1 cellular context compared by ENCODE assay signal in the genomic region with DNA sequence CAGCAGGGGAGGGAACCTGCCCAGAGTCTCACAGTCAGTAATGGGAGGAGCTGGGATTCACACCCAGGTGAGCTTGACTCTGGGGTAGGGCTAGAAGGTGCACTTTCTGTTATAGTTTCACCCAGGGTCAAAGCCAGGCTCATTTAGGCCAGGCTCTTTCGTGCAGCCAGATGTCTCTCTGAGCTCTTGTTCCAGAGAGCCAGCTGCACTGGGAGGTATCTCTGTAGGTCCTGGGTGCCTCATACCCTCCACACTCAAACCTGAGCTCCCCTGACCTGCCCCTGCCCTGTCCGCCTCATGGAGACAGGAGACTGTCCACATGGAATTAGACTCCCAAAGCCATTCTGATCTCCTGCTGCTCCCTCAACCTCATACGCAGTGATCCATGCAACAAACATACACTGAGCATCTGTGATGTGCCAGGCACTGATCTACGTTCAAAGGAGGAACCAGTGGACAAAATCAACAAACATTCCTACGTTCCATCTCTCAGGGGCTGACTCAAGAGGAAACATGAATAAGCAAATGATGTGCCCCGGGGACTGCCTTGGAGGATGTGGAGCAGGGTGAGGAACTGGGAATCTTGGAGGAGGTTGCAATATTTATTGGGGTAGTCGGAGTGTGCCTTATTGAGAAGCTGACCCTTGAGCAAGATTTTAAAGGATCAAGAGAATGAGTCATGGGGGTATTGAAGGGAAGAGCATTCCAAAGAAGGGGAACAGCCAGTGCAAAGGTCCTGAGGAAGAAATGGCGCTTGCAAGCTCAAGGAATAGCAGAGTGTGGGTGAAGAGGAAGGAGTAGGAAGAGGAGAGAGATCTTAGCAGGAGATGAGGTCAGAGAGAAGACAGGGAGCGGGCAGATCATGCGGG.
TF ChIP-seq lines count a peak whose summit lies in the region.

No MANE protein-coding gene starts in this region.

TF ChIP-seq in GM23338, 12 proteins besides CTCF, POLR2A, EP300 and RAD21 (continued from another document):
- TF ChIP-seq, protein P1, sequence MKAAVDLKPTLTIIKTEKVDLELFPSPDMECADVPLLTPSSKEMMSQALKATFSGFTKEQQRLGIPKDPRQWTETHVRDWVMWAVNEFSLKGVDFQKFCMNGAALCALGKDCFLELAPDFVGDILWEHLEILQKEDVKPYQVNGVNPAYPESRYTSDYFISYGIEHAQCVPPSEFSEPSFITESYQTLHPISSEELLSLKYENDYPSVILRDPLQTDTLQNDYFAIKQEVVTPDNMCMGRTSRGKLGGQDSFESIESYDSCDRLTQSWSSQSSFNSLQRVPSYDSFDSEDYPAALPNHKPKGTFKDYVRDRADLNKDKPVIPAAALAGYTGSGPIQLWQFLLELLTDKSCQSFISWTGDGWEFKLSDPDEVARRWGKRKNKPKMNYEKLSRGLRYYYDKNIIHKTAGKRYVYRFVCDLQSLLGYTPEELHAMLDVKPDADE (IDR thresholded peaks at IDR 0.05): no peak
- TF ChIP-seq EZH2phosphoT487 (IDR thresholded peaks at IDR 0.05; ENCODE audit: unreplicated experiment) (no peak), EZH2 (IDR thresholded peaks at IDR 0.05; ENCODE audit: low read depth, unreplicated experiment) (no peak), NANOG (IDR thresholded peaks at IDR 0.05; ENCODE audit: borderline replicate concordance) (no peak), POLR2AphosphoS5 (IDR thresholded peaks at IDR 0.05; ENCODE audit: low read depth) (no peak), ZNF114 (CRISPR knock-in tag; IDR thresholded peaks at IDR 0.05) (no peak)
- TF ChIP-seq, protein P2, sequence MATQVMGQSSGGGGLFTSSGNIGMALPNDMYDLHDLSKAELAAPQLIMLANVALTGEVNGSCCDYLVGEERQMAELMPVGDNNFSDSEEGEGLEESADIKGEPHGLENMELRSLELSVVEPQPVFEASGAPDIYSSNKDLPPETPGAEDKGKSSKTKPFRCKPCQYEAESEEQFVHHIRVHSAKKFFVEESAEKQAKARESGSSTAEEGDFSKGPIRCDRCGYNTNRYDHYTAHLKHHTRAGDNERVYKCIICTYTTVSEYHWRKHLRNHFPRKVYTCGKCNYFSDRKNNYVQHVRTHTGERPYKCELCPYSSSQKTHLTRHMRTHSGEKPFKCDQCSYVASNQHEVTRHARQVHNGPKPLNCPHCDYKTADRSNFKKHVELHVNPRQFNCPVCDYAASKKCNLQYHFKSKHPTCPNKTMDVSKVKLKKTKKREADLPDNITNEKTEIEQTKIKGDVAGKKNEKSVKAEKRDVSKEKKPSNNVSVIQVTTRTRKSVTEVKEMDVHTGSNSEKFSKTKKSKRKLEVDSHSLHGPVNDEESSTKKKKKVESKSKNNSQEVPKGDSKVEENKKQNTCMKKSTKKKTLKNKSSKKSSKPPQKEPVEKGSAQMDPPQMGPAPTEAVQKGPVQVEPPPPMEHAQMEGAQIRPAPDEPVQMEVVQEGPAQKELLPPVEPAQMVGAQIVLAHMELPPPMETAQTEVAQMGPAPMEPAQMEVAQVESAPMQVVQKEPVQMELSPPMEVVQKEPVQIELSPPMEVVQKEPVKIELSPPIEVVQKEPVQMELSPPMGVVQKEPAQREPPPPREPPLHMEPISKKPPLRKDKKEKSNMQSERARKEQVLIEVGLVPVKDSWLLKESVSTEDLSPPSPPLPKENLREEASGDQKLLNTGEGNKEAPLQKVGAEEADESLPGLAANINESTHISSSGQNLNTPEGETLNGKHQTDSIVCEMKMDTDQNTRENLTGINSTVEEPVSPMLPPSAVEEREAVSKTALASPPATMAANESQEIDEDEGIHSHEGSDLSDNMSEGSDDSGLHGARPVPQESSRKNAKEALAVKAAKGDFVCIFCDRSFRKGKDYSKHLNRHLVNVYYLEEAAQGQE (IDR thresholded peaks at IDR 0.05; ENCODE audit: unreplicated experiment): no peak
- TF ChIP-seq, protein P3, sequence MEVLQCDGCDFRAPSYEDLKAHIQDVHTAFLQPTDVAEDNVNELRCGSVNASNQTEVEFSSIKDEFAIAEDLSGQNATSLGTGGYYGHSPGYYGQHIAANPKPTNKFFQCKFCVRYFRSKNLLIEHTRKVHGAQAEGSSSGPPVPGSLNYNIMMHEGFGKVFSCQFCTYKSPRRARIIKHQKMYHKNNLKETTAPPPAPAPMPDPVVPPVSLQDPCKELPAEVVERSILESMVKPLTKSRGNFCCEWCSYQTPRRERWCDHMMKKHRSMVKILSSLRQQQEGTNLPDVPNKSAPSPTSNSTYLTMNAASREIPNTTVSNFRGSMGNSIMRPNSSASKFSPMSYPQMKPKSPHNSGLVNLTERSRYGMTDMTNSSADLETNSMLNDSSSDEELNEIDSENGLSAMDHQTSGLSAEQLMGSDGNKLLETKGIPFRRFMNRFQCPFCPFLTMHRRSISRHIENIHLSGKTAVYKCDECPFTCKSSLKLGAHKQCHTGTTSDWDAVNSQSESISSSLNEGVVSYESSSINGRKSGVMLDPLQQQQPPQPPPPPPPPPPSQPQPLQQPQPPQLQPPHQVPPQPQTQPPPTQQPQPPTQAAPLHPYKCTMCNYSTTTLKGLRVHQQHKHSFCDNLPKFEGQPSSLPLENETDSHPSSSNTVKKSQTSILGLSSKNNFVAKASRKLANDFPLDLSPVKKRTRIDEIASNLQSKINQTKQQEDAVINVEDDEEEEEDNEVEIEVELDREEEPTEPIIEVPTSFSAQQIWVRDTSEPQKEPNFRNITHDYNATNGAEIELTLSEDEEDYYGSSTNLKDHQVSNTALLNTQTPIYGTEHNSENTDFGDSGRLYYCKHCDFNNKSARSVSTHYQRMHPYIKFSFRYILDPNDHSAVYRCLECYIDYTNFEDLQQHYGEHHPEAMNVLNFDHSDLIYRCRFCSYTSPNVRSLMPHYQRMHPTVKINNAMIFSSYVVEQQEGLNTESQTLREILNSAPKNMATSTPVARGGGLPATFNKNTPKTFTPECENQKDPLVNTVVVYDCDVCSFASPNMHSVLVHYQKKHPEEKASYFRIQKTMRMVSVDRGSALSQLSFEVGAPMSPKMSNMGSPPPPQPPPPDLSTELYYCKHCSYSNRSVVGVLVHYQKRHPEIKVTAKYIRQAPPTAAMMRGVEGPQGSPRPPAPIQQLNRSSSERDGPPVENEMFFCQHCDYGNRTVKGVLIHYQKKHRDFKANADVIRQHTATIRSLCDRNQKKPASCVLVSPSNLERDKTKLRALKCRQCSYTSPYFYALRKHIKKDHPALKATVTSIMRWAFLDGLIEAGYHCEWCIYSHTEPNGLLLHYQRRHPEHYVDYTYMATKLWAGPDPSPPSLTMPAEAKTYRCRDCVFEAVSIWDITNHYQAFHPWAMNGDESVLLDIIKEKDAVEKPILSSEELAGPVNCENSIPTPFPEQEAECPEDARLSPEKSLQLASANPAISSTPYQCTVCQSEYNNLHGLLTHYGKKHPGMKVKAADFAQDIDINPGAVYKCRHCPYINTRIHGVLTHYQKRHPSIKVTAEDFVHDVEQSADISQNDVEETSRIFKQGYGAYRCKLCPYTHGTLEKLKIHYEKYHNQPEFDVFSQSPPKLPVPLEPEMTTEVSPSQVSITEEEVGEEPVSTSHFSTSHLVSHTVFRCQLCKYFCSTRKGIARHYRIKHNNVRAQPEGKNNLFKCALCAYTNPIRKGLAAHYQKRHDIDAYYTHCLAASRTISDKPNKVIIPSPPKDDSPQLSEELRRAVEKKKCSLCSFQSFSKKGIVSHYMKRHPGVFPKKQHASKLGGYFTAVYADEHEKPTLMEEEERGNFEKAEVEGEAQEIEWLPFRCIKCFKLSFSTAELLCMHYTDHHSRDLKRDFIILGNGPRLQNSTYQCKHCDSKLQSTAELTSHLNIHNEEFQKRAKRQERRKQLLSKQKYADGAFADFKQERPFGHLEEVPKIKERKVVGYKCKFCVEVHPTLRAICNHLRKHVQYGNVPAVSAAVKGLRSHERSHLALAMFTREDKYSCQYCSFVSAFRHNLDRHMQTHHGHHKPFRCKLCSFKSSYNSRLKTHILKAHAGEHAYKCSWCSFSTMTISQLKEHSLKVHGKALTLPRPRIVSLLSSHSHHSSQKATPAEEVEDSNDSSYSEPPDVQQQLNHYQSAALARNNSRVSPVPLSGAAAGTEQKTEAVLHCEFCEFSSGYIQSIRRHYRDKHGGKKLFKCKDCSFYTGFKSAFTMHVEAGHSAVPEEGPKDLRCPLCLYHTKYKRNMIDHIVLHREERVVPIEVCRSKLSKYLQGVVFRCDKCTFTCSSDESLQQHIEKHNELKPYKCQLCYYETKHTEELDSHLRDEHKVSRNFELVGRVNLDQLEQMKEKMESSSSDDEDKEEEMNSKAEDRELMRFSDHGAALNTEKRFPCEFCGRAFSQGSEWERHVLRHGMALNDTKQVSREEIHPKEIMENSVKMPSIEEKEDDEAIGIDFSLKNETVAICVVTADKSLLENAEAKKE (CRISPR knock-in tag; IDR thresholded peaks at IDR 0.05): no peak
